ENCODE assay signal across 3 cellular contexts in the genomic region with DNA sequence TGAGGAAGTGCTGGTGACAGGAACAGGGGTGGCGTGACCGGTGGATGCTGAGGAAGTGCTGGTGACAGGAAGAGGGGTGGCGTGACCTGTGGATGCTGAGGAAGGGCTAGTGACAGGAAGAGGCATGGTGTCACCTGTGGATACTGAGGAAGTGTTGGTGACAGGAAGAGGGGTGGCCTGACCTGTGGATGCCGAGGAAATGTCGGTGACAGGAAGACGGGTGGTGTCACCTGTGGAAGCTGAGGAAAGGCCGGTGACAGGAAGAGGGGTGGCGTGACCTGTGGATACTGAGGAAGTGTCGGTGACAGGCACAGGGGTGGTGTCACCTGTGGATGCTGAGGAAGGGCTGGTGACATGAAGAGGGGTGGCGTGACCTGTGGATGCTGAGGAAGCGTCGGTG. TPM values are rescaled to one million over a fixed set of nuclear protein-coding genes. Genes with fewer than 3 reads are reported as not detected.
"Had no signal": no experiment of that assay in that cellular context is flagged by ENCODE, and none has a peak within 500 bp of the region (broad histone marks: within the 10 kb centered on the region; RNA-seq: fewer than 3 reads in every experiment).

No MANE protein-coding gene starts in this region.

RNA-seq across cellular contexts. Expression of a gene that starts 30.5 kb away (rescaled TPM):
- total RNA-seq: fibroblast of villous mesenchyme, lower leg skin, myocyte had no signal
